ENCODE assay signal across 9 cellular contexts in genomic region chr7:19754521-19755116, GRCh38. TPM values are rescaled to one million over a fixed set of nuclear protein-coding genes. Genes with fewer than 3 reads are reported as not detected.
A peak's percentile ranks its signal among the peaks of the same experiment; 100 is the strongest.
DNase-seq lines count a peak whose midpoint lies in the region; ATAC-seq, FAIRE-seq and TF ChIP-seq lines count a peak whose summit lies in the region.
"Had no signal": no experiment of that assay in that cellular context is flagged by ENCODE, and none has a peak within 500 bp of the region (broad histone marks: within the 10 kb centered on the region; RNA-seq: fewer than 3 reads in every experiment).

No MANE protein-coding gene starts in this region.

- peak; percentile 77 for DNase-seq in A172 (ENCODE audit: low spot score)
- DNase-seq in NCI-H146 (lab: John Stamatoyannopoulos, UW): peak; percentile 58
- DNase-seq in activated T-cell treated with anti-CD3 and anti-CD28 coated beads, Interleukin-2, amount 50 U/mL, for 1 hour: no peak

- H3K27ac ChIP-seq in VCaP: no peak overlapping the region

- ATAC-seq in GM19463 (IDR thresholded peaks at IDR 0.05; ENCODE audit: unreplicated experiment) (no peak), HG03025 (IDR thresholded peaks at IDR 0.05; ENCODE audit: low FRiP score, unreplicated experiment) (no peak)

- TF ChIP-seq CTCF in GM12873 (IDR thresholded peaks at IDR 0.05; ENCODE audit: insufficient read depth, low read depth, low read length, missing control alignments) (peak; percentile 66), VCaP (conservative IDR thresholded peaks at IDR 0.05) (peak; percentile 81)

- FAIRE-seq in islet of Langerhans (lab: Jason Lieb, UNC): peak; percentile 91

RNA-seq across cellular contexts. Expression of gene TMEM196, which starts 18.8 kb away (rescaled TPM):
- not detected in 2 replicates for total RNA-seq in A172 (2014; rRNA removed; shearing (Covaris generic))
- total RNA-seq: subcutaneous adipose tissue had no signal

RNA-seq across cellular contexts. Expression of gene POLR1F, which starts 45.8 kb away (rescaled TPM):
- 45.4 and 53.8 TPM in 2 replicates for total RNA-seq in A172 (2014; rRNA removed; shearing (Covaris generic))
